9 cellular contexts compared by ENCODE assay signal in genomic region chr5:111984044-111984443, GRCh38.
DNase-seq lines count a peak whose midpoint lies in the region; ATAC-seq and TF ChIP-seq lines count a peak whose summit lies in the region.
"Had no signal": no experiment of that assay in that cellular context is flagged by ENCODE, and none has a peak within 500 bp of the region (broad histone marks: within the 10 kb centered on the region; RNA-seq: fewer than 3 reads in every experiment).

No MANE protein-coding gene starts in this region.

- ATAC-seq in GM21529 (IDR thresholded peaks at IDR 0.05; ENCODE audit: unreplicated experiment), result peak; percentile 71
- peak; percentile 27 for ATAC-seq in foreskin keratinocyte
- no peak for ATAC-seq in HG03520 (IDR thresholded peaks at IDR 0.05; ENCODE audit: unreplicated experiment)

- intact Hi-C loops in Caco-2 (cut with micrococcal nuclease; ENCODE audit: unreplicated experiment), result no loop called here

- H3K27ac Mint-ChIP-seq in Caco-2 (ENCODE audit: unreplicated experiment), result no peak overlapping the region
- H3K27ac Mint-ChIP-seq in endothelial cell (ENCODE audit: unreplicated experiment), result no peak overlapping the region

- POLR2A ChIA-PET in Caco-2 (lab: Charles Lee), result no interaction called here

- H3K27me3 Mint-ChIP-seq in Caco-2 (ENCODE audit: insufficient read depth, unreplicated experiment) (peaks cover 3% of the 10 kb centered on the region), endothelial cell (ENCODE audit: unreplicated experiment) (no peaks in the 10 kb centered on the region)

- H3K9me3 ChIP-seq in Caco-2, result no peaks in the 10 kb centered on the region

- H3K36me3 ChIP-seq in Caco-2 (ENCODE audit: control insufficient read depth, insufficient read depth, low read length), result no peaks in the 10 kb centered on the region

- H3K4me3 ChIP-seq in AG10803 (ENCODE audit: low read length) (no peak overlapping the region), Caco-2 (ENCODE audit: low read depth, low read length) (no peak overlapping the region)
- H3K4me3 ChIP-seq: SK-N-MC had no signal

- BruUV-seq in Caco-2 (replicated peaks; lab: Mats Ljungman, UMichigan), result no TSS peak

- CTCF ChIA-PET in Caco-2 (lab: Charles Lee), result no interaction called here

- H3K4me3 Mint-ChIP-seq in Caco-2 (ENCODE audit: unreplicated experiment) (no peak overlapping the region), endothelial cell (ENCODE audit: unreplicated experiment) (no peak overlapping the region)

- no peak for TF ChIP-seq CTCF in AG10803 (conservative IDR thresholded peaks at IDR 0.05; ENCODE audit: low read length)
- no peak for TF ChIP-seq CTCF in foreskin keratinocyte (conservative IDR thresholded peaks at IDR 0.05)
- TF ChIP-seq CTCF in Caco-2 (IDR thresholded peaks at IDR 0.05; ENCODE audit: insufficient read depth in 1 of 2, low read depth in 1 of 2, low read length in 1 of 2, severe bottlenecking in 1 of 2, unreplicated experiment in 1 of 2), result no peak
- no peak for TF ChIP-seq CTCF in endothelial cell (IDR thresholded peaks at IDR 0.05; ENCODE audit: unreplicated experiment)

- H3K27ac ChIP-seq in foreskin keratinocyte, result no peak overlapping the region
- H3K27ac ChIP-seq: SK-N-MC had no signal

- H3K4me1 ChIP-seq in foreskin keratinocyte (peaks cover 9% of the 10 kb centered on the region), Caco-2 (no peaks in the 10 kb centered on the region)

- H3K4me1 Mint-ChIP-seq in Caco-2 (ENCODE audit: low read depth, unreplicated experiment), result no peaks in the 10 kb centered on the region
- no peaks in the 10 kb centered on the region for H3K4me1 Mint-ChIP-seq in endothelial cell (ENCODE audit: unreplicated experiment)

- peaks cover 6% of the 10 kb centered on the region for H3K9me3 Mint-ChIP-seq in Caco-2 (ENCODE audit: unreplicated experiment)
- no peaks in the 10 kb centered on the region for H3K9me3 Mint-ChIP-seq in endothelial cell (ENCODE audit: unreplicated experiment)

- H3K36me3 Mint-ChIP-seq in Caco-2 (ENCODE audit: insufficient read depth, unreplicated experiment) (no peaks in the 10 kb centered on the region), endothelial cell (ENCODE audit: low read depth, unreplicated experiment) (no peaks in the 10 kb centered on the region)

- H3K27me3 ChIP-seq in foreskin keratinocyte, result no peaks in the 10 kb centered on the region
- H3K27me3 ChIP-seq in Caco-2 (replicated peaks; ENCODE audit: control insufficient read depth, insufficient read depth, low read length), result no peaks in the 10 kb centered on the region

- DNase-seq in AG10803 (ENCODE audit: low read depth) (peak; percentile 94), MV-4-11 (lab: John Stamatoyannopoulos, UW) (peak; percentile 69), foreskin keratinocyte (no peak), Caco-2 (no peak), NCI-H128 (lab: John Stamatoyannopoulos, UW; ENCODE audit: unreplicated experiment) (no peak), endothelial cell (ENCODE audit: low spot score) (no peak)

Comparison
In these comparisons a context has a peak if more than half of its experiments do, and no peak if none do; other contexts are left out.
1. DNase-seq: peak in AG10803 (single experiment) and MV-4-11 (single experiment); none in foreskin keratinocyte (0 of 2), Caco-2 (0 of 2), NCI-H128 (single experiment) and endothelial cell (single experiment).